ENCODE assay signal across 8 cellular contexts in the genomic region with DNA sequence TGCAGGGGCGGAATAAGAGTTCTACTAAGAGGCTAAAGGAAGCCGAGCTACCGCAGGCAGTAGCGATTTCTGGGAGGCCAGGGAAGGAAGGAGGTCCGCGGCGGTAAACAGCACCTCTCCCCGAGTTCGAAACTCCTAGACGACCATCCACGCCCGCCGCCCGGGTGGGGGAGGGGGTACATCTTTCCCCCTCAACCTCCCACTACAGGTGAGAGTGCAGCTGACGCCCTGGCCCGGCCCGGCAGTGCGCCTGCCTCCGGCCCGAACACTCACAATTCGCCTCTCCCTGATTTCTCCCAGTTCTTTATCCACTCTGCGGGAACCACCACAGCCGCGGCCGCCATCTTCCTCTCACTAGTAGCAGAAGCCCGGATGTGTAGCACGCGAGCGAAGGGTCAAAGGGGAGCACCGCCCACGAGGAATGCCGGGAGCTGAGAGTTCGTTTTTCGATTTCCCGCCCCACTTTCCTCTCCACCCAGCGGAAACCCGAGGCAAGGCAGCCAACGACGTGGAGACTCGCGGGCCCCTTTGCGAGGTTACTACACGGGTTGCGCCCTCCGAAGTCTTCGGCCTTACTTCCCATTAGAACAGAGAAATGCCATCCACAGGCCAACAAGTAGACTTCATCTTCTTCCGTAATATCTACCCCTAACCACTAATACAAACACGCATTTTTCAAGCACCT. TPM values are rescaled to one million over a fixed set of nuclear protein-coding genes. Genes with fewer than 3 reads are reported as not detected.
DNase-seq lines count a peak whose midpoint lies in the region; ATAC-seq, FAIRE-seq and TF ChIP-seq lines count a peak whose summit lies in the region.

A gene with protein sequence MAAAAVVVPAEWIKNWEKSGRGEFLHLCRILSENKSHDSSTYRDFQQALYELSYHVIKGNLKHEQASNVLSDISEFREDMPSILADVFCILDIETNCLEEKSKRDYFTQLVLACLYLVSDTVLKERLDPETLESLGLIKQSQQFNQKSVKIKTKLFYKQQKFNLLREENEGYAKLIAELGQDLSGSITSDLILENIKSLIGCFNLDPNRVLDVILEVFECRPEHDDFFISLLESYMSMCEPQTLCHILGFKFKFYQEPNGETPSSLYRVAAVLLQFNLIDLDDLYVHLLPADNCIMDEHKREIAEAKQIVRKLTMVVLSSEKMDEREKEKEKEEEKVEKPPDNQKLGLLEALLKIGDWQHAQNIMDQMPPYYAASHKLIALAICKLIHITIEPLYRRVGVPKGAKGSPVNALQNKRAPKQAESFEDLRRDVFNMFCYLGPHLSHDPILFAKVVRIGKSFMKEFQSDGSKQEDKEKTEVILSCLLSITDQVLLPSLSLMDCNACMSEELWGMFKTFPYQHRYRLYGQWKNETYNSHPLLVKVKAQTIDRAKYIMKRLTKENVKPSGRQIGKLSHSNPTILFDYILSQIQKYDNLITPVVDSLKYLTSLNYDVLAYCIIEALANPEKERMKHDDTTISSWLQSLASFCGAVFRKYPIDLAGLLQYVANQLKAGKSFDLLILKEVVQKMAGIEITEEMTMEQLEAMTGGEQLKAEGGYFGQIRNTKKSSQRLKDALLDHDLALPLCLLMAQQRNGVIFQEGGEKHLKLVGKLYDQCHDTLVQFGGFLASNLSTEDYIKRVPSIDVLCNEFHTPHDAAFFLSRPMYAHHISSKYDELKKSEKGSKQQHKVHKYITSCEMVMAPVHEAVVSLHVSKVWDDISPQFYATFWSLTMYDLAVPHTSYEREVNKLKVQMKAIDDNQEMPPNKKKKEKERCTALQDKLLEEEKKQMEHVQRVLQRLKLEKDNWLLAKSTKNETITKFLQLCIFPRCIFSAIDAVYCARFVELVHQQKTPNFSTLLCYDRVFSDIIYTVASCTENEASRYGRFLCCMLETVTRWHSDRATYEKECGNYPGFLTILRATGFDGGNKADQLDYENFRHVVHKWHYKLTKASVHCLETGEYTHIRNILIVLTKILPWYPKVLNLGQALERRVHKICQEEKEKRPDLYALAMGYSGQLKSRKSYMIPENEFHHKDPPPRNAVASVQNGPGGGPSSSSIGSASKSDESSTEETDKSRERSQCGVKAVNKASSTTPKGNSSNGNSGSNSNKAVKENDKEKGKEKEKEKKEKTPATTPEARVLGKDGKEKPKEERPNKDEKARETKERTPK (N-terminal part only) (minus strand): TSS at position 374 of the 685 bp plus-strand sequence. CDS start 30 bp downstream, at position 344.

- peaks cover 6% of the 10 kb centered on the region for H3K4me1 Mint-ChIP-seq in progenitor cell of endocrine pancreas (ENCODE audit: low read depth)

- no peaks in the 10 kb centered on the region for H3K36me3 ChIP-seq in left ventricle myocardium inferior

- peak within 1 kb of the TSS; percentile 87 for H3K4me3 ChIP-seq in left ventricle myocardium inferior

- H3K9me3 ChIP-seq in left ventricle myocardium inferior (replicated peaks) = no peaks in the 10 kb centered on the region

- peaks cover 30% of the 10 kb centered on the region for H3K4me1 ChIP-seq in left ventricle myocardium inferior

- FAIRE-seq in GM12892 (lab: Jason Lieb, UNC) = peak; percentile 81

- TF ChIP-seq CTCF in left ventricle myocardium inferior (IDR thresholded peaks at IDR 0.05; ENCODE audit: borderline replicate concordance) = peak; percentile 62
- TF ChIP-seq CTCF in progenitor cell of endocrine pancreas (IDR thresholded peaks at IDR 0.05; ENCODE audit: unreplicated experiment) = peak; percentile 32

- H3K27me3 ChIP-seq in left ventricle myocardium inferior (ENCODE audit: low read depth) = no peaks in the 10 kb centered on the region

- peak; percentile 71 for TF ChIP-seq POLR2A in GM12892 (IDR thresholded peaks at IDR 0.05; ENCODE audit: low read depth, low read length)

- peak within 1 kb of the TSS; percentile 95 for H3K4me3 Mint-ChIP-seq in progenitor cell of endocrine pancreas (ENCODE audit: low read depth)

- H3K36me3 Mint-ChIP-seq in progenitor cell of endocrine pancreas (ENCODE audit: insufficient read depth) = peaks cover 6% of the 10 kb centered on the region

- peak; percentile 42 for DNase-seq in GM12892 (ENCODE audit: insufficient read length)
- DNase-seq in NCI-H1436 treated with DMSO at 0.1 percent for 48 hours (lab: John Stamatoyannopoulos, UW) = peak; percentile 58
- peak; percentile 38 for DNase-seq in amniotic stem cell (lab: John Stamatoyannopoulos, UW)
- DNase-seq in left ventricle myocardium inferior = peak; percentile 86
- peak; percentile 59 for DNase-seq in progenitor cell of endocrine pancreas (ENCODE audit: low spot score, unreplicated experiment)
- peak; percentile 89 for DNase-seq in ureter (ENCODE audit: low spot score)

- no peaks in the 10 kb centered on the region for H3K27me3 Mint-ChIP-seq in progenitor cell of endocrine pancreas

- intact Hi-C loops in T-helper 1 cell treated with Interleukin-12 subunit alpha and Interleukin-12 subunit beta and Interleukin-4 antibody, amounts not matched to agents 30 ng/mL and 1 ng/mL, for 36 hours (cut with micrococcal nuclease) = loop anchor here (1.0 to 5.0 kb wide), 5 partner anchors 32 to 230 kb away; no protein-coding TSS in a partner anchor
- intact Hi-C loops in left ventricle myocardium inferior (cut with micrococcal nuclease) = no loop called here

- H3K27ac Mint-ChIP-seq in progenitor cell of endocrine pancreas = peak within 1 kb of the TSS; percentile 93

- peaks cover 14% of the 10 kb centered on the region for H3K9me3 Mint-ChIP-seq in progenitor cell of endocrine pancreas (ENCODE audit: low read depth)

- ATAC-seq in HG02840 (IDR thresholded peaks at IDR 0.05; ENCODE audit: low FRiP score, unreplicated experiment) = peak; percentile 74

- H3K27ac ChIP-seq in left ventricle myocardium inferior (replicated peaks) = peak within 1 kb of the TSS; percentile 86

RNA-seq across cellular contexts. Expression of the gene that starts here (rescaled TPM):
- polyA plus RNA-seq in GM12892 (2012; ENCODE audit: missing spikeins) = 67.8 TPM
- total RNA-seq in T-helper 1 cell treated with Interleukin-12 subunit alpha and Interleukin-12 subunit beta and Interleukin-4 antibody, amounts not matched to agents 30 ng/mL and 1 ng/mL, for 36 hours = 78.8 and 79.3 TPM in 2 replicates
- total RNA-seq in left ventricle myocardium inferior (27.4 TPM), progenitor cell of endocrine pancreas (116 and 118 TPM in 2 replicates), ureter (108 TPM)

Comparison
In these comparisons a context has a peak if more than half of its experiments do, and no peak if none do; other contexts are left out.
1. Peak in every context shown above with its lines: DNase-seq, ATAC-seq, H3K4me3 ChIP-seq and H3K27ac ChIP-seq.
2. DNase-seq: peak in every context shown above with its lines; median percentile 89 in ureter; 86 in left ventricle myocardium inferior; 59 in progenitor cell of endocrine pancreas; 58 in NCI-H1436 treated with DMSO at 0.1 percent for 48 hours; 42 in GM12892; 38 in amniotic stem cell.